In genomic region chr6:72616406-72617015, GRCh38 we compare ENCODE assay signal across 8 cellular contexts. TPM values are rescaled to one million over a fixed set of nuclear protein-coding genes. Genes with fewer than 3 reads are reported as not detected.
DNase-seq lines count a peak whose midpoint lies in the region; ATAC-seq and TF ChIP-seq lines count a peak whose summit lies in the region.

No MANE protein-coding gene starts in this region.

- H3K4me3 ChIP-seq in GM12875 (ENCODE audit: low read depth, low read length) (no peak overlapping the region), thoracic aorta (no peak overlapping the region)

- peak; percentile 58 for TF ChIP-seq CTCF in AG09319 (IDR thresholded peaks at IDR 0.05; ENCODE audit: low read depth, low read length)
- TF ChIP-seq CTCF in GM12875 (IDR thresholded peaks at IDR 0.05; ENCODE audit: borderline replicate concordance, insufficient read depth, low read depth, low read length), result peak; percentile 48; the same call in 1 of the 2 replicates
- TF ChIP-seq CTCF in RWPE1 (conservative IDR thresholded peaks at IDR 0.05; ENCODE audit: low read depth), result peak; percentile 78
- peak; percentile 58 for TF ChIP-seq CTCF in thoracic aorta (IDR thresholded peaks at IDR 0.05)

- H3K9me3 ChIP-seq in thoracic aorta, result no peaks in the 10 kb centered on the region

- no peaks in the 10 kb centered on the region for H3K27me3 ChIP-seq in thoracic aorta (replicated peaks; ENCODE audit: insufficient read depth)

- H3K27ac ChIP-seq in RWPE1, result no peak overlapping the region
- no peak overlapping the region for H3K27ac ChIP-seq in thoracic aorta

- peaks cover 9 to 10% of the 10 kb centered on the region in 2 donors for H3K4me1 ChIP-seq in thoracic aorta (ENCODE audit: control insufficient read depth in 1 of 2, low read depth in 2 of 2)

- CTCF ChIA-PET in RWPE1 (lab: Yijun Ruan, JAX), result interaction anchor here (0.6 to 3.9 kb wide), 23 partner anchors 10 to 710 kb away, joined by 3 to 48 read pairs (median 4); no protein-coding TSS in a partner anchor

- POLR2A ChIA-PET in RWPE1 (lab: Yijun Ruan, JAX; ENCODE audit: low non-redundant PET), result no interaction called here

- ATAC-seq in thoracic aorta (ENCODE audit: insufficient number of reproducible peaks, low FRiP score, low read depth), result no peak
- ATAC-seq in HG03565 (IDR thresholded peaks at IDR 0.05; ENCODE audit: unreplicated experiment), result no peak
- ATAC-seq in GM18498 (IDR thresholded peaks at IDR 0.05; ENCODE audit: unreplicated experiment), result no peak
- no peak for ATAC-seq in HG03045 (IDR thresholded peaks at IDR 0.05; ENCODE audit: unreplicated experiment)

- DNase-seq in AG09319 (ENCODE audit: extremely low read depth, low read depth) (no peak), RWPE1 (ENCODE audit: low spot score) (no peak), foreskin melanocyte (peak; percentile 42), thoracic aorta (ENCODE audit: low spot score) (no peak)

- no peaks in the 10 kb centered on the region for H3K36me3 ChIP-seq in thoracic aorta

RNA-seq across cellular contexts. Expression of gene KCNQ5, which starts 5.4 kb away (rescaled TPM):
- 1 to 10 TPM; 7.3 to 8.5 TPM for total RNA-seq in thoracic aorta
